24 cellular contexts compared by ENCODE assay signal in the genomic region with DNA sequence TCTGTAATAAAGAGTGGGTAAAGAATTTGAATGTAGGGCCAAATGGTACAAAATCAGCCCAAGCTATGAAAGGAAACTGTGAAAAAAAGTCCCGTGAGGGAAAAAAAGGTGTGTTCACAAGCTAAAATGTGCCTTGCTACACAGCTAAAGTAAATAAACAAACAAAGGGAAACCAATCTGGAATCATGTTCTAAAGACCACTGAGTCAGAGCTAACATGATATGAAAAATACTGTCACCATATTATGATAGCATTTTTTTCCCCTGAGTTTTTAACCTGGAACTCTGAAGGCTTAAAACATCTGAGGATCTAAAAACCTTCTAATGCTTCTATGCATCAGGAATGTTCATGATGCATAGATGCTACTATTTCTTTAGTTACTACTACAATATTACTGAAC. TPM values are rescaled to one million over a fixed set of nuclear protein-coding genes. Genes with fewer than 3 reads are reported as not detected.
"Had no signal": no experiment of that assay in that cellular context is flagged by ENCODE, and none has a peak within 500 bp of the region (broad histone marks: within the 10 kb centered on the region; RNA-seq: fewer than 3 reads in every experiment).

No MANE protein-coding gene starts in this region.

- H3K4me3 ChIP-seq: esophagus squamous epithelium, lung, pancreas, spleen, stomach, thoracic aorta, transverse colon had no signal

- ATAC-seq: effector memory CD8-positive, alpha-beta T cell; foreskin keratinocyte; left colon; left ventricle myocardium superior; pancreas; right cardiac atrium; stimulated activated naive B cell treated with anti-CD40 and anti-IgM and Interleukin-4, amounts not matched to agents 10 μg/mL and 1 μg/mL and 100 μg/mL, for 72 hours had no signal

- DNase-seq: effector memory CD8-positive, alpha-beta T cell; esophagus squamous epithelium; foreskin keratinocyte; immature natural killer cell; kidney; left colon; left ventricle myocardium superior; mesendoderm; naive B cell; occipital lobe; pancreas; right cardiac atrium; spleen; stimulated activated CD4-positive, alpha-beta T cell treated with anti-CD3 and anti-CD28 coated beads, Interleukin-15, amount 100 ng/mL, for 24 hours; stimulated activated CD4-positive, alpha-beta T cell treated with anti-CD3 and anti-CD28 coated beads, Interleukin-1b, Interleukin-23, amount 100 ng/mL, for 48 hours; stimulated activated CD4-positive, alpha-beta T cell treated with anti-CD3 and anti-CD28 coated beads, Interleukin-4, amount 100 ng/mL, for 4 hours; stimulated activated naive B cell treated with anti-CD40 and anti-IgM and Interleukin-4, amounts not matched to agents 10 μg/mL and 1 μg/mL and 100 μg/mL, for 72 hours; stomach; substantia nigra; transverse colon had no signal

RNA-seq across cellular contexts. Expression of gene SCN1A, which starts 58.8 kb away (rescaled TPM):
- total RNA-seq: epithelial cell of proximal tubule, esophagus squamous epithelium, foreskin keratinocyte, kidney, left colon, spleen, thoracic aorta, transverse colon, ureter had no signal
- polyA plus RNA-seq: foreskin keratinocyte, immature natural killer cell, stomach had no signal
